29 cellular contexts compared by ENCODE assay signal in the genomic region with DNA sequence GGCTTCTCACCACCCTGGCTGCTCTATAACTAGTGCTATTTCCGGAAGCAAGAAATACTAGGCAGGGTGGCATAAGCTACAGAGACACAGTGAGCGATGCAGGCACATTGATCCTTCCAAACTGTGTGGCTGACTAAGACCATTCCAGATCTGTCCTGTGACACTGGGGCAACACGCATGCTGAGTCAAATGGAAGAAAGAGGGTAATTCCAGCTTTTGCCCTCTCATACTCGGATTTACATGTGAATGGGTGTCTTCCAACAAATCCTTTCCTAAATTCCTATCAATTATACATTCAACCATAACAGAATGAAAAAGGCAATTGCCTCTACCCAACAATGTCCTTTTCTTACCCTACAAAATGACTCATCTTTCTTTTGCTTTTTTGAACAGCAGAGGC. TPM values are rescaled to one million over a fixed set of nuclear protein-coding genes. Genes with fewer than 3 reads are reported as not detected.
DNase-seq lines count a peak whose midpoint lies in the region; ATAC-seq, FAIRE-seq and TF ChIP-seq lines count a peak whose summit lies in the region.
"Had no signal": no experiment of that assay in that cellular context is flagged by ENCODE, and none has a peak within 500 bp of the region (broad histone marks: within the 10 kb centered on the region; RNA-seq: fewer than 3 reads in every experiment).

No MANE protein-coding gene starts in this region.

- H3K9me3 ChIP-seq in GM12878 (replicated peaks; ENCODE audit: control insufficient read depth, insufficient read depth, low read length), result no peaks in the 10 kb centered on the region
- no peaks in the 10 kb centered on the region for H3K9me3 ChIP-seq in MG63
- H3K9me3 ChIP-seq: colonic mucosa, neutrophil, thyroid gland had no signal

- WGBS in GM12878 (ENCODE audit: insufficient coverage, insufficient replicate concordance, low lambda C conversion rate, missing lambda C conversion rate), result 29% methylated on average over 4 of the region's 4 CpGs

- peaks cover 11% of the 10 kb centered on the region for H3K4me1 ChIP-seq in GM12878 (ENCODE audit: control insufficient read depth, insufficient read depth, low read length)
- H3K4me1 ChIP-seq: colonic mucosa, thyroid gland had no signal

- H3K27ac Mint-ChIP-seq in HFFc6 (peak overlapping the region; percentile 16), nephron progenitor cell (peak overlapping the region; percentile 49)
- H3K27ac Mint-ChIP-seq: activated naive CD4-positive, alpha-beta T cell treated with anti-CD3 and anti-CD28 coated beads, Interleukin-2, amount 50 U/mL, for 72 hours; B cell; stimulated activated naive CD8-positive, alpha-beta T cell treated with anti-CD3 and anti-CD28 coated beads, Interleukin-15, Interleukin-2, amounts not matched to agents 100 ng/mL and 50 ng/mL, for 24 hours had no signal

- H3K4me3 ChIP-seq in GM12878, result no peak overlapping the region
- H3K4me3 ChIP-seq in MG63, result no peak overlapping the region
- H3K4me3 ChIP-seq: cardiac muscle cell, colonic mucosa, SJSA1, thyroid gland had no signal

- no peak for TF ChIP-seq RAD21 in GM12878 (IDR thresholded peaks at IDR 0.05; ENCODE audit: insufficient read depth, low read depth, low read length)

- H3K27me3 ChIP-seq in GM12878 (replicated peaks in 1 of 2; ENCODE audit: control insufficient read depth in 2 of 2, insufficient read depth in 2 of 2, low read length in 1 of 2) (no peaks in the 10 kb centered on the region), MG63 (no peaks in the 10 kb centered on the region)
- H3K27me3 ChIP-seq: cardiac muscle cell, colonic mucosa, neutrophil, SJSA1, thyroid gland had no signal

- peaks cover 4% of the 10 kb centered on the region for H3K27me3 Mint-ChIP-seq in HFFc6 (ENCODE audit: insufficient read depth)
- H3K27me3 Mint-ChIP-seq in nephron progenitor cell (ENCODE audit: low read depth, poor library complexity), result peaks cover 4% of the 10 kb centered on the region
- H3K27me3 Mint-ChIP-seq: stimulated activated naive CD8-positive, alpha-beta T cell treated with anti-CD3 and anti-CD28 coated beads, Interleukin-15, Interleukin-2, amounts not matched to agents 100 ng/mL and 50 ng/mL, for 24 hours had no signal

- ATAC-seq in GM12878 (peak; percentile 43), GM18858 (IDR thresholded peaks at IDR 0.05; ENCODE audit: unreplicated experiment) (no peak), HG03108 (IDR thresholded peaks at IDR 0.05; ENCODE audit: unreplicated experiment) (no peak)
- ATAC-seq: activated CD4-positive, CD25-positive, alpha-beta regulatory T cell treated with anti-CD3 and anti-CD28 coated beads, Interleukin-2, amount 50 U/mL, for 24 hours; activated naive CD4-positive, alpha-beta T cell treated with anti-CD3 and anti-CD28 coated beads, Interleukin-2, amount 50 U/mL, for 72 hours; left colon had no signal

- H3K36me3 ChIP-seq in GM12878 (ENCODE audit: control insufficient read depth in 2 of 2, insufficient read depth in 2 of 2, low read length in 1 of 2) (no peaks in the 10 kb centered on the region), MG63 (no peaks in the 10 kb centered on the region)
- H3K36me3 ChIP-seq: cardiac muscle cell, colonic mucosa, neutrophil, SJSA1, thyroid gland had no signal

- BruUV-seq in GM12878 (replicated peaks; lab: Mats Ljungman, UMichigan), result no TSS peak

- RAD21 ChIA-PET in GM12878 (lab: Charles Lee; ENCODE audit: unreplicated experiment), result interaction anchor here (0.9 to 1.5 kb wide), 2 partner anchors 10 to 21 kb away, joined by 3 to 4 read pairs; no protein-coding TSS in a partner anchor

- in situ Hi-C loops in GM12878 (cut with MboI), result no loop called here

- peaks cover 14% of the 10 kb centered on the region for H3K36me3 Mint-ChIP-seq in HFFc6 (ENCODE audit: low read depth)
- H3K36me3 Mint-ChIP-seq in nephron progenitor cell (ENCODE audit: low read depth), result peaks cover 14% of the 10 kb centered on the region
- H3K36me3 Mint-ChIP-seq: activated naive CD4-positive, alpha-beta T cell treated with anti-CD3 and anti-CD28 coated beads, Interleukin-2, amount 50 U/mL, for 72 hours had no signal

- H4K20me1 ChIP-seq in GM12878 (ENCODE audit: control insufficient read depth, insufficient read depth), result no peaks in the 10 kb centered on the region

- H3K4me1 Mint-ChIP-seq in HFFc6 (ENCODE audit: low read depth) (peaks cover 12% of the 10 kb centered on the region), nephron progenitor cell (peaks cover 26% of the 10 kb centered on the region)

- no peak for TF ChIP-seq CTCF in HFFc6 (IDR thresholded peaks at IDR 0.05)
- no peak for TF ChIP-seq CTCF in GM12878 (IDR thresholded peaks at IDR 0.05 in 2 of 3, conservative IDR thresholded peaks at IDR 0.05 in 1 of 3; ENCODE audit: control insufficient read depth in 2 of 3, extremely low read depth in 1 of 3, insufficient read depth in 1 of 3, low read depth in 3 of 3, low read length in 3 of 3)
- no peak for TF ChIP-seq CTCF in nephron progenitor cell (IDR thresholded peaks at IDR 0.05)

- H3K9ac ChIP-seq in GM12878 (ENCODE audit: control insufficient read depth, insufficient read depth, low read length), result no peak overlapping the region

- SMC1A ChIA-PET in GM12878 (lab: Charles Lee; ENCODE audit: uncharacterized antibody, unreplicated experiment), result interaction anchor here (3.0 kb wide), 1 partner anchor 11 kb away, joined by 13 read pairs; no protein-coding TSS in a partner anchor

- intact Hi-C loops in GM12878 (cut with micrococcal nuclease; ENCODE audit: unreplicated experiment), result no loop called here

- H3K4me3 Mint-ChIP-seq in HFFc6 (no peak overlapping the region), nephron progenitor cell (no peak overlapping the region)
- H3K4me3 Mint-ChIP-seq: B cell; CD8-positive, alpha-beta memory T cell; stimulated activated naive CD8-positive, alpha-beta T cell treated with anti-CD3 and anti-CD28 coated beads, Interleukin-15, Interleukin-2, amounts not matched to agents 100 ng/mL and 50 ng/mL, for 24 hours had no signal

- no peak for TF ChIP-seq POLR2A in GM12878 (IDR thresholded peaks at IDR 0.05; ENCODE audit: low read depth, low read length)

- CTCF ChIA-PET in GM12878 (lab: Yijun Ruan, JAX), result interaction anchor here (0.6 to 0.8 kb wide), 2 partner anchors 10 to 20 kb away, joined by 3 to 4 read pairs; no protein-coding TSS in a partner anchor

- FAIRE-seq in GM12878 (lab: Jason Lieb, UNC), result no peak

- peaks cover 11% of the 10 kb centered on the region for H3K9me3 Mint-ChIP-seq in HFFc6
- peaks cover 15% of the 10 kb centered on the region for H3K9me3 Mint-ChIP-seq in nephron progenitor cell
- H3K9me3 Mint-ChIP-seq: activated naive CD4-positive, alpha-beta T cell treated with anti-CD3 and anti-CD28 coated beads, Interleukin-2, amount 50 U/mL, for 72 hours; CD8-positive, alpha-beta memory T cell; stimulated activated naive CD8-positive, alpha-beta T cell treated with anti-CD3 and anti-CD28 coated beads, Interleukin-15, Interleukin-2, amounts not matched to agents 100 ng/mL and 50 ng/mL, for 24 hours had no signal

- H3K4me2 ChIP-seq in GM12878 (ENCODE audit: control insufficient read depth, insufficient read depth), result no peak overlapping the region

- H3K79me2 ChIP-seq in GM12878 (ENCODE audit: control insufficient read depth, insufficient read depth, low read length), result no peaks in the 10 kb centered on the region

- peak overlapping the region; percentile 46; the same call in 1 of the 2 replicates for H2AFZ ChIP-seq in GM12878 (ENCODE audit: control insufficient read depth, low read depth, low read length)

- no peak overlapping the region for H3K27ac ChIP-seq in GM12878 (ENCODE audit: control insufficient read depth, insufficient read depth)
- H3K27ac ChIP-seq: cardiac muscle cell, colonic mucosa, neutrophil, SJSA1, thyroid gland had no signal

- peak; percentile 31 for DNase-seq in ELR (ENCODE audit: low read depth)
- DNase-seq in HFFc6, result no peak
- no peak for DNase-seq in GM12878 (ENCODE audit: low read depth, low spot score)
- DNase-seq in nephron progenitor cell, result no peak
- DNase-seq in MG63, result no peak
- DNase-seq in A172 (ENCODE audit: low spot score), result no peak
- DNase-seq: activated CD4-positive, alpha-beta T cell treated with anti-CD3 and anti-CD28 coated beads, Interleukin-2, amount 50 U/mL, for 48 hours; CD8-positive, alpha-beta memory T cell; colonic mucosa; DMS153; effector memory CD4-positive, alpha-beta T cell; left colon; mammary epithelial cell; MM.1S; NCI-H2081 treated with DMSO at 0.1 percent for 48 hours; NCI-H226; NCI-H774; RPMI8226; T-helper 1 cell; thyroid gland had no signal

- no peak for TF ChIP-seq EP300 in GM12878 (IDR thresholded peaks at IDR 0.05; ENCODE audit: borderline replicate concordance in 1 of 2, control insufficient read depth in 1 of 2, low read depth in 2 of 2, low read length in 2 of 2)

- POLR2A ChIA-PET in GM12878 (lab: Charles Lee), result interaction anchor here (0.6 to 1.0 kb wide), 2 partner anchors 12 to 157 kb away, joined by 3 to 4 read pairs; partner anchors contain the start of gene EIF2AK4

TF ChIP-seq in GM12878, 131 proteins besides CTCF, POLR2A, EP300 and RAD21 (continues in another document):
- TF ChIP-seq JUNB (IDR thresholded peaks at IDR 0.05) (0 out of 2 replicates have a peak, but pooled peaks have one; percentile 37), SPI1 (IDR thresholded peaks at IDR 0.05; ENCODE audit: borderline replicate concordance, insufficient read depth, low read depth, low read length) (no peak), ZNF24 (IDR thresholded peaks at IDR 0.05) (no peak), BRCA1 (IDR thresholded peaks at IDR 0.05; ENCODE audit: low read depth, low read length) (no peak)

RNA-seq across cellular contexts. Expression of gene FSIP1, which starts 5.1 kb away (rescaled TPM):
- total RNA-seq in HFFc6 (2021; fragmentation: NEBNext Ultra II Directional; extraction: Animal tissue kit (Norgen Biotek cat#: 25700)), result 1 to 10 TPM; 1.2 to 2.0 (median 1.3) TPM
- total RNA-seq in GM12878 (2013; cell fraction: nucleolus; rRNA removed), result 0.67 and 0.69 TPM in 2 replicates
- total RNA-seq in GM12878 (2014; rRNA removed), result 0.34 and 0.44 TPM in 2 replicates
- 0.55 and 0.67 TPM in 2 replicates for total RNA-seq in GM12878 (2014; rRNA removed; fragmentation: Illumina TruSeq; extraction: Trizol)
- 0.36 and 0.43 TPM in 2 replicates for total RNA-seq in GM12878 (2021)
- polyA plus RNA-seq in GM12878 (2011; ENCODE audit: low read depth), result not detected
- 0.19 and 0.27 TPM in 2 replicates for polyA plus RNA-seq in GM12878 (2011; rRNA removed)
- 0.03 and 0.08 TPM in 2 replicates for polyA plus RNA-seq in GM12878 (2011; cell fraction: cytosol; rRNA removed)
- polyA plus RNA-seq in GM12878 (2011; cell fraction: nucleus; rRNA removed), result 0.09 and 0.37 TPM in 2 replicates
- 0.10 TPM in 1 of 2 replicates, not detected in the other for polyA plus RNA-seq in GM12878 (2012)
- polyA plus RNA-seq in GM12878 (2014; fragmentation: Illumina TruSeq; extraction: Trizol), result 0.27 and 0.37 TPM in 2 replicates
- under 1 TPM; 0.15 to 0.27 TPM for polyA plus RNA-seq in GM12878 (2014; fragmentation: Nextera tagmentation; extraction: Ambion mirVana)
- polyA plus RNA-seq in GM12878 (2014; rRNA removed), result 0.14 and 0.15 TPM in 2 replicates
- under 1 TPM; 0.38 to 0.59 TPM for polyA plus RNA-seq in GM12878 (2016; fragmentation: Nextera tagmentation; extraction: Ambion mirVana)
- 0.10 and 0.66 TPM in 2 replicates for polyA minus RNA-seq in GM12878 (2011; rRNA and poly(A)+ RNA removed)
- polyA minus RNA-seq in GM12878 (2011; cell fraction: cytosol; rRNA and poly(A)+ RNA removed), result not detected in 2 replicates
- 0.36 and 0.48 TPM in 2 replicates for polyA minus RNA-seq in GM12878 (2011; cell fraction: nucleus; rRNA and poly(A)+ RNA removed)
- 2.0 and 3.3 TPM in 2 replicates for total RNA-seq in MG63 (2014; rRNA removed; shearing (Covaris generic); ENCODE audit: low replicate concordance)
- 0.41 and 0.86 TPM in 2 replicates for total RNA-seq in A172 (2014; rRNA removed; shearing (Covaris generic))
